8 cellular contexts compared by ENCODE assay signal in genomic region chr11:406796-407650, GRCh38. TPM values are rescaled to one million over a fixed set of nuclear protein-coding genes. Genes with fewer than 3 reads are reported as not detected.
DNase-seq lines count a peak whose midpoint lies in the region; ATAC-seq and TF ChIP-seq lines count a peak whose summit lies in the region.

No MANE protein-coding gene starts in this region.

- peaks cover 2% of the 10 kb centered on the region for H3K27me3 Mint-ChIP-seq in neural crest cell (ENCODE audit: low read depth)

- H3K9me3 ChIP-seq in subcutaneous abdominal adipose tissue (ENCODE audit: control insufficient read depth in 5 of 5, low read length in 5 of 5) = no peaks in the 10 kb centered on the region

- H3K4me3 ChIP-seq in fibroblast of pulmonary artery (replicated peaks; ENCODE audit: low read depth, low read length) = peak overlapping the region; percentile 62
- peak overlapping the region in 4 of 5 donors; percentile 55 to 78 (median 67) for H3K4me3 ChIP-seq in subcutaneous abdominal adipose tissue (ENCODE audit: low read depth in 1 of 5, low read length in 5 of 5)

- no peaks in the 10 kb centered on the region for H3K36me3 ChIP-seq in subcutaneous abdominal adipose tissue (ENCODE audit: control insufficient read depth in 5 of 5, insufficient read depth in 5 of 5, low read length in 5 of 5)

- H3K27ac Mint-ChIP-seq in neural crest cell (ENCODE audit: unreplicated experiment) = no peak overlapping the region

- no peaks in the 10 kb centered on the region for H3K4me1 Mint-ChIP-seq in neural crest cell

- H3K9me3 Mint-ChIP-seq in neural crest cell = no peaks in the 10 kb centered on the region

- peaks cover 0 to 3% (median 0%) of the 10 kb centered on the region in 5 donors for H3K27me3 ChIP-seq in subcutaneous abdominal adipose tissue (ENCODE audit: control insufficient read depth in 5 of 5, insufficient read depth in 4 of 5, low read length in 5 of 5)

- H3K27ac ChIP-seq in subcutaneous abdominal adipose tissue (ENCODE audit: low read depth, low read length) = no peak overlapping the region

- ATAC-seq in GM18858 (IDR thresholded peaks at IDR 0.05; ENCODE audit: unreplicated experiment) (peak; percentile 43), HG03064 (IDR thresholded peaks at IDR 0.05; ENCODE audit: low read depth, unreplicated experiment) (peak; percentile 64)

- peak overlapping the region in 4 of 5 donors; percentile 35 to 68 (median 58) for H3K9ac ChIP-seq in subcutaneous abdominal adipose tissue (ENCODE audit: low read length in 5 of 5)

- H3K4me3 Mint-ChIP-seq in neural crest cell = no peak overlapping the region

- DNase-seq in OCI-M1 (lab: John Stamatoyannopoulos, UW) = peak; percentile 90
- DNase-seq in activated T-cell treated with anti-CD3 and anti-CD28 coated beads, Interleukin-2, amount 50 U/mL, for 48 hours = peak; percentile 89 to 92
- DNase-seq in fibroblast of pulmonary artery (ENCODE audit: low read depth) = peak; percentile 82
- DNase-seq in neural crest cell (ENCODE audit: low read depth, low spot score) = peak; percentile 51
- no peak for DNase-seq in NCI-H524 treated with DMSO at 0.1 percent for 48 hours (lab: John Stamatoyannopoulos, UW)

- H3K4me1 ChIP-seq in subcutaneous abdominal adipose tissue (ENCODE audit: control insufficient read depth in 5 of 5, insufficient read depth in 5 of 5, low read length in 5 of 5) = peaks cover 2 to 24% (median 19%) of the 10 kb centered on the region in 5 donors

- no peaks in the 10 kb centered on the region for H3K36me3 Mint-ChIP-seq in neural crest cell (ENCODE audit: low read depth)

- TF ChIP-seq CTCF in fibroblast of pulmonary artery (IDR thresholded peaks at IDR 0.05; ENCODE audit: low read length, missing control alignments) (no peak), neural crest cell (conservative IDR thresholded peaks at IDR 0.05) (no peak)

RNA-seq across cellular contexts. Expression of gene SIGIRR, which starts 7.8 kb away (rescaled TPM):
- total RNA-seq in neural crest cell = 14.5 and 15.9 TPM in 2 replicates

RNA-seq across cellular contexts. Expression of gene PKP3, which starts 13.0 kb away (rescaled TPM):
- 0.42 and 1.7 TPM in 2 replicates for total RNA-seq in neural crest cell

RNA-seq across cellular contexts. Expression of gene ANO9, which starts 34.8 kb away (rescaled TPM):
- total RNA-seq in neural crest cell = not detected in 2 replicates

RNA-seq across cellular contexts. Expression of gene B4GALNT4, which starts 37.7 kb away (rescaled TPM):
- total RNA-seq in neural crest cell = 179 and 201 TPM in 2 replicates

RNA-seq across cellular contexts. Expression of gene PTDSS2, which starts 43.1 kb away (rescaled TPM):
- 51.2 and 52.4 TPM in 2 replicates for total RNA-seq in neural crest cell
